ENCODE assay signal across 17 cellular contexts in genomic region chr7:95798401-95798930, GRCh38. TPM values are rescaled to one million over a fixed set of nuclear protein-coding genes. Genes with fewer than 3 reads are reported as not detected.
DNase-seq lines count a peak whose midpoint lies in the region; ATAC-seq and TF ChIP-seq lines count a peak whose summit lies in the region.
"Had no signal": no experiment of that assay in that cellular context is flagged by ENCODE, and none has a peak within 500 bp of the region (broad histone marks: within the 10 kb centered on the region; RNA-seq: fewer than 3 reads in every experiment).

No MANE protein-coding gene starts in this region.

- no peak for TF ChIP-seq CTCF in prostate gland (IDR thresholded peaks at IDR 0.05)
- TF ChIP-seq CTCF in WERI-Rb-1 (IDR thresholded peaks at IDR 0.05; ENCODE audit: low read depth, low read length) = no peak

- no peak overlapping the region for H3K27ac Mint-ChIP-seq in activated CD4-positive, alpha-beta memory T cell treated with anti-CD3 and anti-CD28 coated beads for 36 hours
- no peak overlapping the region for H3K27ac Mint-ChIP-seq in stimulated activated memory B cell treated with anti-CD40 and anti-IgM and Interleukin-4, amounts not matched to agents 10 μg/mL and 1 μg/mL and 100 μg/mL, for 72 hours
- H3K27ac Mint-ChIP-seq: activated B cell treated with CpG ODN at 0.5 μM for 24 hours; activated naive CD8-positive, alpha-beta T cell treated with anti-CD3 and anti-CD28 coated beads, Interleukin-2, amount 50 U/mL, for 24 hours; dendritic cell treated with granulocyte-macrophage colony-stimulating factor and Interleukin-4, amounts not matched to agents 40 ng/mL and 50 ng/mL, for 4 days; immature natural killer cell had no signal

- DNase-seq in Daoy (ENCODE audit: low read depth) = peak; percentile 9
- DNase-seq in NCI-H2081 (lab: John Stamatoyannopoulos, UW) = peak; percentile 57 to 92
- DNase-seq in RPMI7951 (ENCODE audit: low read depth) = peak; percentile 35
- peak; percentile 48 for DNase-seq in glomerular endothelial cell (ENCODE audit: extremely low read depth, low read depth, low spot score)
- no peak for DNase-seq in prostate gland (ENCODE audit: low spot score)
- DNase-seq in WERI-Rb-1 = no peak
- no peak for DNase-seq in activated CD4-positive, alpha-beta memory T cell treated with anti-CD3 and anti-CD28 coated beads for 36 hours
- DNase-seq: activated B cell treated with CpG ODN at 0.5 μM for 24 hours; activated naive CD8-positive, alpha-beta T cell treated with anti-CD3 and anti-CD28 coated beads, Interleukin-2, amount 50 U/mL, for 24 hours; foreskin melanocyte; immature natural killer cell; retina; stimulated activated CD4-positive, alpha-beta T cell treated with anti-CD3 and anti-CD28 coated beads, Interleukin-4, amount 100 ng/mL, for 1 hour; stimulated activated naive CD4-positive, alpha-beta T cell had no signal

- H3K4me3 Mint-ChIP-seq in activated CD4-positive, alpha-beta memory T cell treated with anti-CD3 and anti-CD28 coated beads for 36 hours = no peak overlapping the region
- no peak overlapping the region for H3K4me3 Mint-ChIP-seq in stimulated activated memory B cell treated with anti-CD40 and anti-IgM and Interleukin-4, amounts not matched to agents 10 μg/mL and 1 μg/mL and 100 μg/mL, for 72 hours
- H3K4me3 Mint-ChIP-seq: activated B cell treated with CpG ODN at 0.5 μM for 24 hours; activated naive CD8-positive, alpha-beta T cell treated with anti-CD3 and anti-CD28 coated beads, Interleukin-2, amount 50 U/mL, for 24 hours; dendritic cell treated with granulocyte-macrophage colony-stimulating factor and Interleukin-4, amounts not matched to agents 40 ng/mL and 50 ng/mL, for 4 days; immature natural killer cell had no signal

- CTCF ChIA-PET in activated CD4-positive, alpha-beta memory T cell treated with anti-CD3 and anti-CD28 coated beads for 36 hours (lab: Charles Lee) = interaction anchor here (0.6 kb wide), 1 partner anchor 1267 kb away, joined by 3 read pairs; no protein-coding TSS in a partner anchor

- H3K27ac ChIP-seq in prostate gland = no peak overlapping the region
- no peak overlapping the region for H3K27ac ChIP-seq in WERI-Rb-1

- ATAC-seq in stimulated activated memory B cell treated with anti-CD40 and anti-IgM and Interleukin-4, amounts not matched to agents 10 μg/mL and 1 μg/mL and 100 μg/mL, for 72 hours = no peak
- ATAC-seq: activated naive CD8-positive, alpha-beta T cell treated with anti-CD3 and anti-CD28 coated beads, Interleukin-2, amount 50 U/mL, for 24 hours; K562 had no signal

- no peaks in the 10 kb centered on the region for H3K4me1 Mint-ChIP-seq in activated CD4-positive, alpha-beta memory T cell treated with anti-CD3 and anti-CD28 coated beads for 36 hours (ENCODE audit: low read depth)
- H3K4me1 Mint-ChIP-seq in stimulated activated memory B cell treated with anti-CD40 and anti-IgM and Interleukin-4, amounts not matched to agents 10 μg/mL and 1 μg/mL and 100 μg/mL, for 72 hours = no peaks in the 10 kb centered on the region
- H3K4me1 Mint-ChIP-seq: activated B cell treated with CpG ODN at 0.5 μM for 24 hours; activated naive CD8-positive, alpha-beta T cell treated with anti-CD3 and anti-CD28 coated beads, Interleukin-2, amount 50 U/mL, for 24 hours; immature natural killer cell had no signal

- H3K9me3 ChIP-seq in prostate gland (no peaks in the 10 kb centered on the region), WERI-Rb-1 (ENCODE audit: severe bottlenecking) (no peaks in the 10 kb centered on the region)

- H3K4me3 ChIP-seq in prostate gland (no peak overlapping the region), WERI-Rb-1 (ENCODE audit: low read depth, low read length) (no peak overlapping the region)
- H3K4me3 ChIP-seq: K562 had no signal

- no peaks in the 10 kb centered on the region for H3K36me3 Mint-ChIP-seq in activated CD4-positive, alpha-beta memory T cell treated with anti-CD3 and anti-CD28 coated beads for 36 hours
- no peaks in the 10 kb centered on the region for H3K36me3 Mint-ChIP-seq in stimulated activated memory B cell treated with anti-CD40 and anti-IgM and Interleukin-4, amounts not matched to agents 10 μg/mL and 1 μg/mL and 100 μg/mL, for 72 hours
- H3K36me3 Mint-ChIP-seq: immature natural killer cell had no signal

- 23% methylated on average over 4 of the region's 4 CpGs for WGBS in prostate gland

- intact Hi-C loops in prostate gland (cut with DNase I) = no loop called here
- intact Hi-C loops in activated CD4-positive, alpha-beta memory T cell treated with anti-CD3 and anti-CD28 coated beads for 36 hours (cut with micrococcal nuclease) = no loop called here

- H3K27me3 Mint-ChIP-seq in activated CD4-positive, alpha-beta memory T cell treated with anti-CD3 and anti-CD28 coated beads for 36 hours = no peaks in the 10 kb centered on the region
- no peaks in the 10 kb centered on the region for H3K27me3 Mint-ChIP-seq in stimulated activated memory B cell treated with anti-CD40 and anti-IgM and Interleukin-4, amounts not matched to agents 10 μg/mL and 1 μg/mL and 100 μg/mL, for 72 hours

- H3K27me3 ChIP-seq in prostate gland (replicated peaks; ENCODE audit: insufficient read depth) (no peaks in the 10 kb centered on the region), WERI-Rb-1 (ENCODE audit: insufficient read depth, low read depth, severe bottlenecking) (no peaks in the 10 kb centered on the region)

- H3K9me3 Mint-ChIP-seq in activated CD4-positive, alpha-beta memory T cell treated with anti-CD3 and anti-CD28 coated beads for 36 hours = peaks cover 2% of the 10 kb centered on the region
- no peaks in the 10 kb centered on the region for H3K9me3 Mint-ChIP-seq in stimulated activated memory B cell treated with anti-CD40 and anti-IgM and Interleukin-4, amounts not matched to agents 10 μg/mL and 1 μg/mL and 100 μg/mL, for 72 hours
- H3K9me3 Mint-ChIP-seq: activated B cell treated with CpG ODN at 0.5 μM for 24 hours; activated naive CD8-positive, alpha-beta T cell treated with anti-CD3 and anti-CD28 coated beads, Interleukin-2, amount 50 U/mL, for 24 hours; dendritic cell treated with granulocyte-macrophage colony-stimulating factor and Interleukin-4, amounts not matched to agents 40 ng/mL and 50 ng/mL, for 4 days had no signal

- H3K36me3 ChIP-seq in prostate gland (no peaks in the 10 kb centered on the region), WERI-Rb-1 (no peaks in the 10 kb centered on the region)

- POLR2A ChIA-PET in activated CD4-positive, alpha-beta memory T cell treated with anti-CD3 and anti-CD28 coated beads for 36 hours (lab: Charles Lee) = no interaction called here

- H3K4me1 ChIP-seq in prostate gland (replicated peaks) = no peaks in the 10 kb centered on the region

- no peak for TF ChIP-seq POLR2A in prostate gland (IDR thresholded peaks at IDR 0.05)

RNA-seq across cellular contexts. Expression of gene DYNC1I1, which starts 26.1 kb away (rescaled TPM):
- total RNA-seq in Daoy (2014; rRNA removed; shearing (Covaris generic)) = 5.0 and 8.4 TPM in 2 replicates
- total RNA-seq in RPMI7951 (2014; rRNA removed; shearing (Covaris generic)) = 2.0 and 2.5 TPM in 2 replicates
- 0.44 and 2.2 TPM in 2 replicates for total RNA-seq in glomerular endothelial cell
- total RNA-seq in prostate gland = 1 to 10 TPM; 4.4 to 5.1 TPM
- total RNA-seq in activated CD4-positive, alpha-beta memory T cell treated with anti-CD3 and anti-CD28 coated beads for 36 hours = not detected
- total RNA-seq: activated B cell treated with CpG ODN at 0.5 μM for 24 hours had no signal

Comparison
In these comparisons a context has a peak if more than half of its experiments do, and no peak if none do; other contexts are left out.
1. DNase-seq: peak in Daoy (single experiment), NCI-H2081 (2 of 2), RPMI7951 (single experiment) and glomerular endothelial cell (single experiment); none in prostate gland (single experiment), WERI-Rb-1 (single experiment) and activated CD4-positive, alpha-beta memory T cell treated with anti-CD3 and anti-CD28 coated beads for 36 hours (single experiment).